ENCODE assay signal across 8 cellular contexts in genomic region chr11:3417047-3417446, GRCh38. TPM values are rescaled to one million over a fixed set of nuclear protein-coding genes. Genes with fewer than 3 reads are reported as not detected.
DNase-seq lines count a peak whose midpoint lies in the region; TF ChIP-seq lines count a peak whose summit lies in the region.
"Not testable (repeated sequence)": the region's sequence is repeated elsewhere in the genome, so short reads cannot be mapped to it uniquely, and the experiment has no call there.

No MANE protein-coding gene starts in this region.

- not testable (repeated sequence) for H3K4me2 ChIP-seq in neural progenitor cell

- not testable (repeated sequence) for H3F3A ChIP-seq in neural progenitor cell (ENCODE audit: low read depth)

- CTCF ChIA-PET in CD4-positive, alpha-beta memory T cell (lab: Charles Lee; ENCODE audit: partially characterized antibody), result interaction anchor here (1.0 to 1.1 kb wide), 2 partner anchors 36 to 76 kb away, joined by 5 to 6 read pairs; no protein-coding TSS in a partner anchor

- H3K27me3 Mint-ChIP-seq in CD4-positive, alpha-beta memory T cell; neural progenitor cell (ENCODE audit: insufficient read depth, low read depth): not testable (repeated sequence)

- H3K4me1 Mint-ChIP-seq in CD4-positive, alpha-beta memory T cell, result peaks cover 0 to 16% (median 7%) of the 10 kb centered on the region in 4 donors
- not testable (repeated sequence) for H3K4me1 Mint-ChIP-seq in neural progenitor cell

- not testable (repeated sequence) for H3K9ac ChIP-seq in neural progenitor cell

- H3K4me3 ChIP-seq in CD4-positive, alpha-beta memory T cell (ENCODE audit: low read length in 2 of 2); WERI-Rb-1 (ENCODE audit: low read depth, low read length); foreskin fibroblast (ENCODE audit: low read depth in 1 of 2, low read length in 2 of 2); neural progenitor cell: not testable (repeated sequence)

- not testable (repeated sequence) for H3K27ac Mint-ChIP-seq in CD4-positive, alpha-beta memory T cell; neural progenitor cell

- not testable (repeated sequence) for H3K79me2 ChIP-seq in neural progenitor cell (ENCODE audit: low read depth)

- peak overlapping the region in 1 of 8 donors; percentile 35 for H3K4me3 Mint-ChIP-seq in CD4-positive, alpha-beta memory T cell
- H3K4me3 Mint-ChIP-seq in neural progenitor cell, result peak overlapping the region; percentile 38

- not testable (repeated sequence) for H3K9me3 ChIP-seq in CD4-positive, alpha-beta memory T cell (ENCODE audit: control insufficient read depth in 1 of 2, low read length in 2 of 2); WERI-Rb-1 (ENCODE audit: severe bottlenecking); neural progenitor cell (ENCODE audit: low read depth)

- intact Hi-C loops in CD4-positive, alpha-beta memory T cell (cut with micrococcal nuclease), result not testable (repeated sequence)

- H3K27me3 ChIP-seq in CD4-positive, alpha-beta memory T cell (ENCODE audit: insufficient read depth, low read length); WERI-Rb-1 (ENCODE audit: insufficient read depth, low read depth, severe bottlenecking); neural progenitor cell: not testable (repeated sequence)

- not testable (repeated sequence) for H3K36me3 Mint-ChIP-seq in CD4-positive, alpha-beta memory T cell; neural progenitor cell

- H2AFZ ChIP-seq in neural progenitor cell (replicated peaks), result not testable (repeated sequence)

- not testable (repeated sequence) for H3K9me3 Mint-ChIP-seq in CD4-positive, alpha-beta memory T cell; neural progenitor cell

- POLR2A ChIA-PET in CD4-positive, alpha-beta memory T cell (lab: Charles Lee; ENCODE audit: partially characterized antibody), result not testable (repeated sequence)

- in situ Hi-C loops in KBM-7 (cut with MboI; ENCODE audit: low pct_unique_long_range_greater_than_20kb, low sequenced_read_pairs), result not testable (repeated sequence)

- TF ChIP-seq CTCF in WERI-Rb-1 (IDR thresholded peaks at IDR 0.05; ENCODE audit: low read depth, low read length), result peak; percentile 42
- peak; percentile 49 for TF ChIP-seq CTCF in foreskin fibroblast (IDR thresholded peaks at IDR 0.05; ENCODE audit: low read depth, low read length)
- TF ChIP-seq CTCF in neural progenitor cell (IDR thresholded peaks at IDR 0.05), result peak; percentile 43

- not testable (repeated sequence) for H4K20me1 ChIP-seq in neural progenitor cell (ENCODE audit: low read depth)

- H3K36me3 ChIP-seq in CD4-positive, alpha-beta memory T cell (ENCODE audit: insufficient read depth, low read length); WERI-Rb-1; neural progenitor cell: not testable (repeated sequence)

- DNase-seq in CD4-positive, alpha-beta memory T cell, result peak; percentile 49 to 68 (median 62)
- DNase-seq in KBM-7 (peak; percentile 50), NCI-H748 treated with DMSO at 0.1 percent for 48 hours (lab: John Stamatoyannopoulos, UW) (peak; percentile 17), WERI-Rb-1 (peak; percentile 69), foreskin fibroblast (peak; percentile 37 to 74), neural progenitor cell (ENCODE audit: low spot score) (peak; percentile 71)
- DNase-seq in activated naive CD8-positive, alpha-beta T cell treated with anti-CD3 and anti-CD28 coated beads, Interleukin-2, amount 50 U/mL, for 16 hours (ENCODE audit: low read depth, low spot score), result peak; percentile 14
- peak; percentile 26 for DNase-seq in stimulated activated CD8-positive, alpha-beta memory T cell treated with anti-CD3 and anti-CD28 coated beads, Interleukin-4, amount 100 ng/mL, for 24 hours (ENCODE audit: low read depth)

- not testable (repeated sequence) for H3K27ac ChIP-seq in CD4-positive, alpha-beta memory T cell (ENCODE audit: low read depth, low read length); WERI-Rb-1; neural progenitor cell

- H3K4me1 ChIP-seq in CD4-positive, alpha-beta memory T cell (ENCODE audit: insufficient read depth, low read length); neural progenitor cell: not testable (repeated sequence)

RNA-seq across cellular contexts. Expression of gene ZNF195, which starts 38.1 kb away (rescaled TPM):
- 10 to 100 TPM; 35.8 to 37.1 TPM for total RNA-seq in CD4-positive, alpha-beta memory T cell
- polyA plus RNA-seq in CD4-positive, alpha-beta memory T cell, result 10 to 100 TPM; 22.4 to 26.8 TPM
- total RNA-seq in neural progenitor cell (ENCODE audit: low replicate concordance), result 57.9 and 72.2 TPM in 2 replicates

Comparison
In these comparisons a context has a peak if more than half of its experiments do, and no peak if none do; other contexts are left out.
1. DNase-seq: peak in every context shown above with its lines; median percentile 71 in neural progenitor cell; 69 in WERI-Rb-1; 62 in CD4-positive, alpha-beta memory T cell; 56 in foreskin fibroblast; 50 in KBM-7; 26 in stimulated activated CD8-positive, alpha-beta memory T cell treated with anti-CD3 and anti-CD28 coated beads, Interleukin-4, amount 100 ng/mL, for 24 hours; 17 in NCI-H748 treated with DMSO at 0.1 percent for 48 hours; 14 in activated naive CD8-positive, alpha-beta T cell treated with anti-CD3 and anti-CD28 coated beads, Interleukin-2, amount 50 U/mL, for 16 hours.